ENCODE assay signal across 8 cellular contexts in the genomic region with DNA sequence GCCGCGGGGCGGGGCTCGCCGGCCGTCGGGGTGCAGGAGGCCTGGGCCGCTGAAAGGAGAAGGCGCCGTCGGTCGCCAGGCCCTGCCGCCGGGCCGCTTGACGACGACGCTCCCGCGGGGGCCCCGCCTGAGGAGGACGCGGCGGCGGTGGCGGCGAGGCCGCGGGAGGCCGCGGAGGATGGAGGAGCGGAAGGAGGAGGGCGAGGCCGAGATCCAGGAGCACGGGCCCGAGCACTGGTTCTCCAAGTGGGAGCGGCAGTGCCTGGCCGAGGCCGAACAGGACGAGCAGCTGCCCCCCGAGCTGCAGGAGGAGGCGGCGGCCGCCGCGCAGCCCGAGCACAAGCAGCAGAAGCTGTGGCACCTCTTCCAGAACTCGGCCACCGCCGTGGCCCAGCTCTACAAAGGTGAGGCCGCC. TPM values are rescaled to one million over a fixed set of nuclear protein-coding genes. Genes with fewer than 3 reads are reported as not detected.
DNase-seq lines count a peak whose midpoint lies in the region; ATAC-seq and TF ChIP-seq lines count a peak whose summit lies in the region.

No MANE protein-coding gene starts in this region.

- CTCF ChIA-PET in CD8-positive, alpha-beta T cell (lab: Charles Lee), result interaction anchor here (1.5 to 2.3 kb wide), 2 partner anchors 11 to 83 kb away, joined by 5 to 8 read pairs; no protein-coding TSS in a partner anchor
- CTCF ChIA-PET in activated CD4-positive, alpha-beta memory T cell treated with anti-CD3 and anti-CD28 coated beads for 36 hours (lab: Charles Lee), result interaction anchor here (0.9 to 2.0 kb wide), 6 partner anchors 11 to 156 kb away, joined by 3 to 12 read pairs (median 5); no protein-coding TSS in a partner anchor

- no peak for TF ChIP-seq CTCF in CD8-positive, alpha-beta T cell (IDR thresholded peaks at IDR 0.05)
- TF ChIP-seq CTCF in GM20000 (IDR thresholded peaks at IDR 0.05; ENCODE audit: extremely low read depth, missing control alignments), result no peak

- no peak for ATAC-seq in CD8-positive, alpha-beta T cell
- ATAC-seq in HG03571 (IDR thresholded peaks at IDR 0.05; ENCODE audit: unreplicated experiment), result peak; percentile 6
- peak; percentile 15 to 36 for ATAC-seq in natural killer cell treated with Interleukin-12 subunit alpha and Interleukin-12 subunit beta and Interleukin-15 and Interleukin-18, amount 100 ng/mL, for 72 hours

- peaks cover 34% of the 10 kb centered on the region for H3K36me3 Mint-ChIP-seq in CD8-positive, alpha-beta T cell
- peaks cover 33% of the 10 kb centered on the region for H3K36me3 Mint-ChIP-seq in activated CD4-positive, alpha-beta memory T cell treated with anti-CD3 and anti-CD28 coated beads for 36 hours
- peaks cover 32% of the 10 kb centered on the region for H3K36me3 Mint-ChIP-seq in natural killer cell treated with Interleukin-12 subunit alpha and Interleukin-12 subunit beta and Interleukin-15 and Interleukin-18, amount 100 ng/mL, for 72 hours

- peak overlapping the region; percentile 93 for H3K4me3 ChIP-seq in CD8-positive, alpha-beta T cell (ENCODE audit: low read depth, low read length)
- H3K4me3 ChIP-seq in urinary bladder (ENCODE audit: low read depth, low read length), result peak overlapping the region; percentile 99

- intact Hi-C loops in CD8-positive, alpha-beta T cell (cut with DNase I, micrococcal nuclease), result loop anchor here (1.0 to 5.0 kb wide), 13 partner anchors 11 to 1650 kb away; partner anchors contain the start of genes CARHSP1 (in 2 of the 2), METTL22 (in 2 of the 2), NUBP1 (in 1 of the 2) and PMM2 (in 1 of the 2)
- intact Hi-C loops in activated CD4-positive, alpha-beta memory T cell treated with anti-CD3 and anti-CD28 coated beads for 36 hours (cut with micrococcal nuclease), result loop anchor here (2.0 to 5.0 kb wide), 4 partner anchors 35 to 295 kb away; partner anchors contain the start of genes CARHSP1, PMM2, TMEM186 and USP7

- POLR2A ChIA-PET in CD8-positive, alpha-beta T cell (lab: Charles Lee), result interaction anchor here (0.9 to 4.4 kb wide), 13 partner anchors 10 to 295 kb away, joined by 3 to 70 read pairs (median 8); partner anchors contain the start of genes CARHSP1 and USP7
- POLR2A ChIA-PET in activated CD4-positive, alpha-beta memory T cell treated with anti-CD3 and anti-CD28 coated beads for 36 hours (lab: Charles Lee), result interaction anchor here (1.0 to 3.9 kb wide), 14 partner anchors 8 to 295 kb away, joined by 3 to 34 read pairs (median 6); partner anchors contain the start of genes CARHSP1, PMM2, TMEM186 and USP7

- peaks cover 3% of the 10 kb centered on the region for H3K36me3 ChIP-seq in CD8-positive, alpha-beta T cell (ENCODE audit: insufficient read depth, low read length)
- H3K36me3 ChIP-seq in urinary bladder (ENCODE audit: insufficient read depth), result no peaks in the 10 kb centered on the region

- peak overlapping the region; percentile 70 for H3K27ac Mint-ChIP-seq in CD8-positive, alpha-beta T cell
- H3K27ac Mint-ChIP-seq in activated CD4-positive, alpha-beta memory T cell treated with anti-CD3 and anti-CD28 coated beads for 36 hours, result peak overlapping the region; percentile 64
- H3K27ac Mint-ChIP-seq in natural killer cell treated with Interleukin-12 subunit alpha and Interleukin-12 subunit beta and Interleukin-15 and Interleukin-18, amount 100 ng/mL, for 72 hours, result peak overlapping the region in 1 of 2 donors; percentile 88

- peak overlapping the region; percentile 82 for H3K27ac ChIP-seq in CD8-positive, alpha-beta T cell (ENCODE audit: low read depth, low read length)
- H3K27ac ChIP-seq in epithelial cell of prostate (peak overlapping the region; percentile 85), urinary bladder (ENCODE audit: low read depth) (peak overlapping the region; percentile 100)

- H3K4me3 Mint-ChIP-seq in CD8-positive, alpha-beta T cell, result peak overlapping the region; percentile 84
- H3K4me3 Mint-ChIP-seq in activated CD4-positive, alpha-beta memory T cell treated with anti-CD3 and anti-CD28 coated beads for 36 hours, result peak overlapping the region; percentile 66
- peak overlapping the region; percentile 55 for H3K4me3 Mint-ChIP-seq in natural killer cell treated with Interleukin-12 subunit alpha and Interleukin-12 subunit beta and Interleukin-15 and Interleukin-18, amount 100 ng/mL, for 72 hours

- no peaks in the 10 kb centered on the region for H3K27me3 ChIP-seq in CD8-positive, alpha-beta T cell (ENCODE audit: insufficient read depth, low read length)

- WGBS in urinary bladder, result under 1% methylated on average over 51 of the region's 51 CpGs

- H3K4me1 ChIP-seq in CD8-positive, alpha-beta T cell (ENCODE audit: insufficient read depth, low read length), result peaks cover 43% of the 10 kb centered on the region
- no peaks in the 10 kb centered on the region for H3K4me1 ChIP-seq in urinary bladder (ENCODE audit: insufficient read depth)

- H3K4me1 Mint-ChIP-seq in CD8-positive, alpha-beta T cell (ENCODE audit: low read depth), result peaks cover 38% of the 10 kb centered on the region
- H3K4me1 Mint-ChIP-seq in activated CD4-positive, alpha-beta memory T cell treated with anti-CD3 and anti-CD28 coated beads for 36 hours (ENCODE audit: low read depth), result peaks cover 33% of the 10 kb centered on the region
- H3K4me1 Mint-ChIP-seq in natural killer cell treated with Interleukin-12 subunit alpha and Interleukin-12 subunit beta and Interleukin-15 and Interleukin-18, amount 100 ng/mL, for 72 hours (ENCODE audit: low read depth in 2 of 2), result peaks cover 40 to 42% of the 10 kb centered on the region in 2 donors

- H3K9me3 Mint-ChIP-seq in CD8-positive, alpha-beta T cell, result no peaks in the 10 kb centered on the region
- no peaks in the 10 kb centered on the region for H3K9me3 Mint-ChIP-seq in activated CD4-positive, alpha-beta memory T cell treated with anti-CD3 and anti-CD28 coated beads for 36 hours
- H3K9me3 Mint-ChIP-seq in natural killer cell treated with Interleukin-12 subunit alpha and Interleukin-12 subunit beta and Interleukin-15 and Interleukin-18, amount 100 ng/mL, for 72 hours, result no peaks in the 10 kb centered on the region

- H3K27me3 Mint-ChIP-seq in CD8-positive, alpha-beta T cell (ENCODE audit: low read depth), result no peaks in the 10 kb centered on the region
- no peaks in the 10 kb centered on the region for H3K27me3 Mint-ChIP-seq in activated CD4-positive, alpha-beta memory T cell treated with anti-CD3 and anti-CD28 coated beads for 36 hours
- H3K27me3 Mint-ChIP-seq in natural killer cell treated with Interleukin-12 subunit alpha and Interleukin-12 subunit beta and Interleukin-15 and Interleukin-18, amount 100 ng/mL, for 72 hours, result no peaks in the 10 kb centered on the region

- peak in 6 of 7 experiments; percentile 21 to 44 (median 35) for DNase-seq in CD8-positive, alpha-beta T cell
- DNase-seq in GM20000 (ENCODE audit: low spot score) (peak; percentile 58), epithelial cell of prostate (ENCODE audit: low read depth, low spot score) (no peak), NOMO-1 treated with dmso at 0.1 percent for 144 hours (lab: John Stamatoyannopoulos, UW; ENCODE audit: unreplicated experiment) (no peak)
- peak; percentile 59 for DNase-seq in activated CD4-positive, alpha-beta memory T cell treated with anti-CD3 and anti-CD28 coated beads for 36 hours
- DNase-seq in natural killer cell treated with Interleukin-12 subunit alpha and Interleukin-12 subunit beta and Interleukin-15 and Interleukin-18, amount 100 ng/mL, for 72 hours (ENCODE audit: low spot score), result peak; percentile 69

- H3K9me3 ChIP-seq in CD8-positive, alpha-beta T cell (ENCODE audit: low read length), result no peaks in the 10 kb centered on the region

RNA-seq across cellular contexts. Expression of gene HAPSTR1, which starts 0.4 kb away (rescaled TPM):
- 100 to 1,000 TPM; 189 to 191 TPM for total RNA-seq in CD8-positive, alpha-beta T cell
- 10 to 100 TPM; 47.1 to 49.1 TPM for total RNA-seq in activated CD4-positive, alpha-beta memory T cell treated with anti-CD3 and anti-CD28 coated beads for 36 hours
- total RNA-seq in natural killer cell treated with Interleukin-12 subunit alpha and Interleukin-12 subunit beta and Interleukin-15 and Interleukin-18, amount 100 ng/mL, for 72 hours, result 10 to 100 TPM; 65.5 to 72.6 TPM
- total RNA-seq in urinary bladder, result 69.1 TPM
- polyA plus RNA-seq in urinary bladder, result 16.9 TPM

Comparison
In these comparisons a context has a peak if more than half of its experiments do, and no peak if none do; other contexts are left out.
1. DNase-seq: peak in CD8-positive, alpha-beta T cell (6 of 7), GM20000 (single experiment), activated CD4-positive, alpha-beta memory T cell treated with anti-CD3 and anti-CD28 coated beads for 36 hours (single experiment) and natural killer cell treated with Interleukin-12 subunit alpha and Interleukin-12 subunit beta and Interleukin-15 and Interleukin-18, amount 100 ng/mL, for 72 hours (single experiment); none in epithelial cell of prostate (single experiment) and NOMO-1 treated with dmso at 0.1 percent for 144 hours (single experiment).
2. Peak in every context shown above with its lines, with median percentiles within 50 percentile points of each other: H3K27ac ChIP-seq and H3K4me3 Mint-ChIP-seq.